Comparison of ENCODE assay signal across 13 cellular contexts in the genomic region with DNA sequence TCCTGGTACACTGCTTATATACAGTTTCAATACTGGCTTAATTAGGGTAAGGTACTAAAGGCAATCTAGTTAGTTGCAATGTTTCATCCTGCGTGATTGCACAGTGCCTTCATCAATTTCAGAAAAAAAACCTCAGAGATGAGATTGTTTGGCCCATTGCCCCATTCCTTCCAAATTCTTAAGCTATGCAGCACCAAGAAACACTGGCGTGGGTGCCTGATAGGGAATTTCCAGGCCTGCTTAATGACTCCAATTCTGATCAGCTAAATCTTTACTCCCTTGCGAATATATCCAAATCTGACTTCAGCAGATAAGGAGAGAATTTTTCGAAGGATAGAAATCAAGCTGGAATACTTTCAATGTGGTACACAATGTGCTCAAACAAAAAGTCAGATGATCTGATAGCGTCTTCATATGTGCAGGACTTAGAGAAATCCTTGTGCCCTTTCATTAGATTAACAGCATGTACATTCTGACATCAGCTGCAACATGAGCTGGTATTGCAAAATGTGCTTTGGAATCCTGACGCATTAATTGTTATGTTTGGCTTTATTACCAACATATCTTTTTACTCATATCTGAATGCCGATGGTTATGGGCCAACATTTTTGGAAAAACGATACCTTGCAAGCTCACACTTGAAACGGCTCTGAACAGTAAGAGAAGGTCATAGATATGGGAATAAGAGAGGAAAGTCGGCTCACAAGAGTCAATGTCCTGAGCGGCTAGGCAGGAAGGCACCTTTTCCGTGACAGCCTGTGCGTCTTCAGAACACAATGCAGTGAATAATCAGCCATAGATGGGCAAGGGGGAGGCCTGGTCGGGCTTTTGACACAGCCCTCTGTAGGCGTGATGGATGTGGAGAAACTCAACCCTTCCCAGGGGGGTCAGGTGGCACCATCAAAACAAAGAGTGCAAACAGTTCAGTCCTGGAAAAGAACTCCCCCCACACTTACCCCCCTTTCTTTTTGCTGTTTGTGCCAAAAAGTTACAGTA. TPM values are rescaled to one million over a fixed set of nuclear protein-coding genes. Genes with fewer than 3 reads are reported as not detected.
DNase-seq lines count a peak whose midpoint lies in the region; ATAC-seq, FAIRE-seq and TF ChIP-seq lines count a peak whose summit lies in the region.
"Had no signal": no experiment of that assay in that cellular context is flagged by ENCODE, and none has a peak within 500 bp of the region (broad histone marks: within the 10 kb centered on the region; RNA-seq: fewer than 3 reads in every experiment).

No MANE protein-coding gene starts in this region.

- H3K4me3 Mint-ChIP-seq in activated CD4-positive, alpha-beta T cell treated with anti-CD3 and anti-CD28 coated beads, Interleukin-2, amount 10 ng/mL, durations not matched to agents 24 days and 14 days = no peak overlapping the region
- H3K4me3 Mint-ChIP-seq: CD4-positive, alpha-beta T cell; T-helper 17 cell had no signal

- no peaks in the 10 kb centered on the region for H3K4me1 Mint-ChIP-seq in activated CD4-positive, alpha-beta T cell treated with anti-CD3 and anti-CD28 coated beads, Interleukin-2, amount 10 ng/mL, durations not matched to agents 24 days and 14 days
- H3K4me1 Mint-ChIP-seq: T-helper 17 cell had no signal

- H3K36me3 Mint-ChIP-seq in activated CD4-positive, alpha-beta T cell treated with anti-CD3 and anti-CD28 coated beads, Interleukin-2, amount 10 ng/mL, durations not matched to agents 24 days and 14 days (ENCODE audit: low read depth) = no peaks in the 10 kb centered on the region

- 46 to 48% methylated on average over 13 to 14 of the region's 15 CpGs for WGBS in gastroesophageal sphincter (ENCODE audit: low coverage in 1 of 2), 2 donors

- no peak overlapping the region for H3K4me3 ChIP-seq in gastroesophageal sphincter
- no peak overlapping the region for H3K4me3 ChIP-seq in skeletal muscle cell (ENCODE audit: low read depth, low read length)
- H3K4me3 ChIP-seq: coronary artery, GM12878 had no signal

- H3K27me3 ChIP-seq in gastroesophageal sphincter = no peaks in the 10 kb centered on the region

- no peaks in the 10 kb centered on the region for H3K9me3 ChIP-seq in gastroesophageal sphincter

- peak; percentile 66 for ATAC-seq in gastroesophageal sphincter
- ATAC-seq: GM12878, T-helper 17 cell had no signal

- no peak for TF ChIP-seq EP300 in gastroesophageal sphincter (IDR thresholded peaks at IDR 0.05)

- no peak for FAIRE-seq in GM12891 (lab: Jason Lieb, UNC)
- FAIRE-seq: GM12878 had no signal

- DNase-seq in GM03348 (ENCODE audit: low spot score) (peak; percentile 47), amniotic epithelial cell (ENCODE audit: low read depth) (peak; percentile 100), skeletal muscle cell (ENCODE audit: low read depth) (peak; percentile 97), GM12891 (ENCODE audit: insufficient read length, low spot score) (no peak), T-helper 9 cell (no peak), SHP77 (lab: John Stamatoyannopoulos, UW) (no peak)
- DNase-seq in activated CD4-positive, alpha-beta T cell treated with anti-CD3 and anti-CD28 coated beads, Interleukin-2, amount 10 ng/mL, durations not matched to agents 24 days and 14 days = no peak
- DNase-seq: CD4-positive, alpha-beta T cell; Karpas-422; T-helper 17 cell had no signal

- peaks cover 0 to 11% (median 0%) of the 10 kb centered on the region in 3 donors for H3K4me1 ChIP-seq in gastroesophageal sphincter

- H3K27ac ChIP-seq in gastroesophageal sphincter = peak overlapping the region in 1 of 4 donors; percentile 19

- TF ChIP-seq POLR2A in gastroesophageal sphincter (IDR thresholded peaks at IDR 0.05) = no peak
- TF ChIP-seq POLR2A in GM12891 (IDR thresholded peaks at IDR 0.05; ENCODE audit: low read depth, low read length) = no peak

- intact Hi-C loops in activated CD4-positive, alpha-beta T cell treated with anti-CD3 and anti-CD28 coated beads, Interleukin-2, amount 10 ng/mL, durations not matched to agents 24 days and 14 days (cut with micrococcal nuclease) = no loop called here

- no peaks in the 10 kb centered on the region for H3K36me3 ChIP-seq in gastroesophageal sphincter

- no peak for TF ChIP-seq CTCF in gastroesophageal sphincter (IDR thresholded peaks at IDR 0.05)

- no peaks in the 10 kb centered on the region for H3K27me3 Mint-ChIP-seq in activated CD4-positive, alpha-beta T cell treated with anti-CD3 and anti-CD28 coated beads, Interleukin-2, amount 10 ng/mL, durations not matched to agents 24 days and 14 days

- H3K27ac Mint-ChIP-seq in activated CD4-positive, alpha-beta T cell treated with anti-CD3 and anti-CD28 coated beads, Interleukin-2, amount 10 ng/mL, durations not matched to agents 24 days and 14 days = no peak overlapping the region
- H3K27ac Mint-ChIP-seq: CD4-positive, alpha-beta T cell; T-helper 17 cell had no signal

- peaks cover 3% of the 10 kb centered on the region for H3K9me3 Mint-ChIP-seq in activated CD4-positive, alpha-beta T cell treated with anti-CD3 and anti-CD28 coated beads, Interleukin-2, amount 10 ng/mL, durations not matched to agents 24 days and 14 days
- H3K9me3 Mint-ChIP-seq: CD4-positive, alpha-beta T cell had no signal

TF ChIP-seq in GM12891, 5 proteins besides CTCF, POLR2A, EP300 and RAD21:
- TF ChIP-seq POU2F2 (IDR thresholded peaks at IDR 0.05; ENCODE audit: low read depth, low read length) = no peak
- no peak for TF ChIP-seq SPI1 (IDR thresholded peaks at IDR 0.05; ENCODE audit: low read depth, low read length)
- TF ChIP-seq TAF1 (IDR thresholded peaks at IDR 0.05; ENCODE audit: low read depth, low read length) = no peak
- no peak for TF ChIP-seq POLR2AphosphoS5 (IDR thresholded peaks at IDR 0.05; ENCODE audit: low read depth, low read length)
- no peak for TF ChIP-seq PAX5 (IDR thresholded peaks at IDR 0.05; ENCODE audit: insufficient read depth, low read length, severe bottlenecking)
TF ChIP-seq in GM12891: peak in this region for 0.

RNA-seq across cellular contexts. Expression of a gene that starts 36.3 kb away (rescaled TPM):
- 100 to 1,000 TPM in 2 of 4 donors, 10 to 100 TPM in 2; 65.7 to 167 (median 90.5) TPM for total RNA-seq in gastroesophageal sphincter
- 0.14 TPM in 2 replicates for total RNA-seq in activated CD4-positive, alpha-beta T cell treated with anti-CD3 and anti-CD28 coated beads, Interleukin-2, amount 10 ng/mL, durations not matched to agents 24 days and 14 days
- not detected for polyA plus RNA-seq in GM12891 (2012; ENCODE audit: low read depth, missing spikeins)
- total RNA-seq: GM12878 had no signal
- polyA plus RNA-seq: GM12878 had no signal

Comparison
In these comparisons a context has a peak if more than half of its experiments do, and no peak if none do; other contexts are left out.
1. DNase-seq: peak in GM03348 (single experiment), amniotic epithelial cell (single experiment) and skeletal muscle cell (single experiment); none in activated CD4-positive, alpha-beta T cell treated with anti-CD3 and anti-CD28 coated beads, Interleukin-2, amount 10 ng/mL, durations not matched to agents 24 days and 14 days (single experiment), GM12891 (single experiment), T-helper 9 cell (single experiment) and SHP77 (0 of 2).
2. RNA of a gene that starts 36.3 kb away (total RNA-seq): 65.7 to 167 TPM in gastroesophageal sphincter; 0.14 TPM in activated CD4-positive, alpha-beta T cell treated with anti-CD3 and anti-CD28 coated beads, Interleukin-2, amount 10 ng/mL, durations not matched to agents 24 days and 14 days; every median in the first group is over 10 times any median in the second.